ENCODE assay signal across 16 cellular contexts in genomic region chr13:99446242-99446641, GRCh38. TPM values are rescaled to one million over a fixed set of nuclear protein-coding genes. Genes with fewer than 3 reads are reported as not detected.
DNase-seq lines count a peak whose midpoint lies in the region; ATAC-seq and TF ChIP-seq lines count a peak whose summit lies in the region.
"Had no signal": no experiment of that assay in that cellular context is flagged by ENCODE, and none has a peak within 500 bp of the region (broad histone marks: within the 10 kb centered on the region; RNA-seq: fewer than 3 reads in every experiment).

No MANE protein-coding gene starts in this region.

- H3K4me1 Mint-ChIP-seq in endodermal cell = no peaks in the 10 kb centered on the region

- no peaks in the 10 kb centered on the region for H3K9me3 Mint-ChIP-seq in endodermal cell
- H3K9me3 Mint-ChIP-seq: dendritic cell treated with granulocyte-macrophage colony-stimulating factor and Interleukin-4, amounts not matched to agents 40 ng/mL and 50 ng/mL, for 4 days had no signal

- H3K9ac ChIP-seq in SK-N-SH (no peak overlapping the region), OCI-LY1 (ENCODE audit: low read length) (no peak overlapping the region), endodermal cell (ENCODE audit: extremely low read depth, low read length, poor library complexity, severe bottlenecking) (no peak overlapping the region), smooth muscle cell (ENCODE audit: low read depth) (no peak overlapping the region)

- H3K79me2 ChIP-seq in SK-N-SH (ENCODE audit: insufficient read depth) (no peaks in the 10 kb centered on the region), OCI-LY1 (ENCODE audit: insufficient read depth, low read length) (no peaks in the 10 kb centered on the region), smooth muscle cell (ENCODE audit: low read depth) (no peaks in the 10 kb centered on the region)

- H3K4me2 ChIP-seq in SK-N-SH (no peak overlapping the region), OCI-LY1 (ENCODE audit: low read length) (no peak overlapping the region), smooth muscle cell (no peak overlapping the region)

- POLR2A ChIA-PET in SK-N-SH (lab: Yijun Ruan, JAX) = no interaction called here

- DNase-seq in SK-N-SH = no peak
- peak; percentile 84 for DNase-seq in endodermal cell
- DNase-seq in smooth muscle cell (lab: John Stamatoyannopoulos, UW; ENCODE audit: unreplicated experiment) = no peak
- no peak for DNase-seq in body of pancreas
- DNase-seq in left cardiac atrium = no peak
- DNase-seq: gastrocnemius medialis; NCI-H1417 treated with DMSO at 0.1 percent for 48 hours; NCI-H226; stimulated activated CD4-positive, alpha-beta T cell treated with anti-CD3 and anti-CD28 coated beads, Interleukin-2, amount 100 ng/mL, for 24 hours; stomach; T-helper 2 cell had no signal

- no peak for TF ChIP-seq EP300 in SK-N-SH (IDR thresholded peaks at IDR 0.05; ENCODE audit: borderline replicate concordance in 1 of 2, low read depth in 1 of 2, low read length in 1 of 2)

- TF ChIP-seq RAD21 in SK-N-SH (IDR thresholded peaks at IDR 0.05; ENCODE audit: low read length) = no peak

- TF ChIP-seq POLR2A in body of pancreas (IDR thresholded peaks at IDR 0.05) = no peak

- H3K9me2 ChIP-seq in SK-N-SH (no peaks in the 10 kb centered on the region), OCI-LY1 (ENCODE audit: low read depth, low read length) (no peaks in the 10 kb centered on the region)

- H4K20me1 ChIP-seq in SK-N-SH (ENCODE audit: insufficient read depth) (no peaks in the 10 kb centered on the region), OCI-LY1 (ENCODE audit: insufficient read depth, low read length) (no peaks in the 10 kb centered on the region), smooth muscle cell (ENCODE audit: low read depth) (no peaks in the 10 kb centered on the region)

- ATAC-seq in SK-N-SH treated with all-trans-retinoic acid at 6 μM for 48 hours (no peak), body of pancreas (no peak), GM18907 (IDR thresholded peaks at IDR 0.05; ENCODE audit: unreplicated experiment) (no peak), left cardiac atrium (no peak)
- ATAC-seq: gastrocnemius medialis had no signal

- no peaks in the 10 kb centered on the region for H3K36me3 Mint-ChIP-seq in endodermal cell (ENCODE audit: low read depth)

- H2AFZ ChIP-seq in SK-N-SH (ENCODE audit: low read depth) = 0 out of 2 replicates have a peak overlapping the region, but pooled peaks have one; percentile 51
- no peak overlapping the region for H2AFZ ChIP-seq in OCI-LY1 (ENCODE audit: low read length)
- H2AFZ ChIP-seq in smooth muscle cell (ENCODE audit: low read depth) = peak overlapping the region; percentile 36

- no peaks in the 10 kb centered on the region for H3K9me3 ChIP-seq in SK-N-SH
- 0 out of 2 replicates have a peak, but pooled peaks cover 5% of the 10 kb centered on the region for H3K9me3 ChIP-seq in OCI-LY1 (ENCODE audit: low read length)
- no peaks in the 10 kb centered on the region for H3K9me3 ChIP-seq in endodermal cell (ENCODE audit: control insufficient read depth, low read length)
- H3K9me3 ChIP-seq in smooth muscle cell (replicated peaks; ENCODE audit: low read depth) = no peaks in the 10 kb centered on the region
- H3K9me3 ChIP-seq in body of pancreas = no peaks in the 10 kb centered on the region
- H3K9me3 ChIP-seq: gastrocnemius medialis, stomach had no signal

- H3K36me3 ChIP-seq in SK-N-SH (replicated peaks in 1 of 2; ENCODE audit: control insufficient read depth in 1 of 2, insufficient read depth in 2 of 2, low read length in 1 of 2) = no peaks in the 10 kb centered on the region
- no peaks in the 10 kb centered on the region; the same call in 1 of the 2 replicates for H3K36me3 ChIP-seq in OCI-LY1 (ENCODE audit: insufficient read depth, low read length)
- no peaks in the 10 kb centered on the region for H3K36me3 ChIP-seq in endodermal cell (ENCODE audit: control insufficient read depth, insufficient read depth, low read length)
- no peaks in the 10 kb centered on the region for H3K36me3 ChIP-seq in smooth muscle cell (ENCODE audit: low read depth)
- H3K36me3 ChIP-seq in body of pancreas (replicated peaks in 1 of 2; ENCODE audit: insufficient read depth in 1 of 2, low read depth in 2 of 2) = no peaks in the 10 kb centered on the region
- H3K36me3 ChIP-seq: gastrocnemius medialis, stomach had no signal

- intact Hi-C loops in body of pancreas (cut with DNase I) (no loop called here), left cardiac atrium (cut with DNase I) (no loop called here)

- H3K27ac ChIP-seq in SK-N-SH (ENCODE audit: low read depth in 2 of 2, low read length in 1 of 2) = no peak overlapping the region
- no peak overlapping the region for H3K27ac ChIP-seq in OCI-LY1 (ENCODE audit: low read depth, low read length, poor library complexity, severe bottlenecking)
- no peak overlapping the region for H3K27ac ChIP-seq in endodermal cell (ENCODE audit: low read depth, low read length)
- no peak overlapping the region for H3K27ac ChIP-seq in smooth muscle cell (ENCODE audit: low read depth)
- H3K27ac ChIP-seq in body of pancreas = no peak overlapping the region
- H3K27ac ChIP-seq: epithelial cell of prostate, gastrocnemius medialis, stomach had no signal

- WGBS in SK-N-SH (ENCODE audit: low lambda C conversion rate) = 68% methylated on average over 9 of the region's 9 CpGs
- WGBS in endodermal cell (ENCODE audit: insufficient coverage in 1 of 2, insufficient read length in 1 of 2), 2 experiments = 68 to 84% methylated on average over 5 to 9 of the region's 9 CpGs
- 71% methylated on average over 9 of the region's 9 CpGs for WGBS in smooth muscle cell (ENCODE audit: low lambda C conversion rate)
- 58 to 59% methylated on average over 9 of the region's 9 CpGs for WGBS in body of pancreas, 2 donors

- no peak overlapping the region for H3K4me3 ChIP-seq in SK-N-SH (ENCODE audit: low read depth in 2 of 2, low read length in 1 of 2)
- no peak overlapping the region for H3K4me3 ChIP-seq in OCI-LY1 (ENCODE audit: low read depth, low read length, poor library complexity, severe bottlenecking)
- H3K4me3 ChIP-seq in endodermal cell (ENCODE audit: low read length) = no peak overlapping the region
- H3K4me3 ChIP-seq in smooth muscle cell = no peak overlapping the region
- H3K4me3 ChIP-seq in body of pancreas = no peak overlapping the region
- H3K4me3 ChIP-seq: gastrocnemius medialis, stomach had no signal

- H3F3A ChIP-seq in SK-N-SH (replicated peaks; ENCODE audit: insufficient read depth) (no peaks in the 10 kb centered on the region), OCI-LY1 (ENCODE audit: insufficient read depth, low read length) (no peaks in the 10 kb centered on the region), smooth muscle cell (ENCODE audit: low read depth) (no peaks in the 10 kb centered on the region)

- H3K4me1 ChIP-seq in SK-N-SH (ENCODE audit: control insufficient read depth in 1 of 2, insufficient read depth in 2 of 2, low read depth in 1 of 2, low read length in 1 of 2) (no peaks in the 10 kb centered on the region), OCI-LY1 (ENCODE audit: insufficient read depth, low read length, severe bottlenecking) (no peaks in the 10 kb centered on the region), endodermal cell (ENCODE audit: control insufficient read depth, insufficient read depth, low read length) (no peaks in the 10 kb centered on the region), smooth muscle cell (ENCODE audit: low read depth) (no peaks in the 10 kb centered on the region), body of pancreas (no peaks in the 10 kb centered on the region)
- H3K4me1 ChIP-seq: gastrocnemius medialis, stomach had no signal

- TF ChIP-seq CTCF in SK-N-SH (IDR thresholded peaks at IDR 0.05) (0 out of 2 replicates have a peak, but pooled peaks have one; percentile 20), OCI-LY1 (IDR thresholded peaks at IDR 0.05; ENCODE audit: low read length) (peak; percentile 42), endodermal cell (conservative IDR thresholded peaks at IDR 0.05) (peak; percentile 70), smooth muscle cell (IDR thresholded peaks at IDR 0.05; ENCODE audit: borderline replicate concordance, insufficient read depth, poor library complexity, severe bottlenecking) (no peak), body of pancreas (IDR thresholded peaks at IDR 0.05) (no peak)

- H3K27ac Mint-ChIP-seq in endodermal cell = no peak overlapping the region
- H3K27ac Mint-ChIP-seq: dendritic cell treated with granulocyte-macrophage colony-stimulating factor and Interleukin-4, amounts not matched to agents 40 ng/mL and 50 ng/mL, for 4 days had no signal

- H3K27me3 Mint-ChIP-seq in endodermal cell (ENCODE audit: insufficient read depth) = no peaks in the 10 kb centered on the region

- H3K4me3 Mint-ChIP-seq in endodermal cell = no peak overlapping the region
- H3K4me3 Mint-ChIP-seq: dendritic cell treated with granulocyte-macrophage colony-stimulating factor and Interleukin-4, amounts not matched to agents 40 ng/mL and 50 ng/mL, for 4 days had no signal

- H3K27me3 ChIP-seq in SK-N-SH (ENCODE audit: insufficient read depth) = no peaks in the 10 kb centered on the region
- H3K27me3 ChIP-seq in OCI-LY1 (ENCODE audit: insufficient read depth, low read length) = peaks cover 18% of the 10 kb centered on the region; the same call in 1 of the 2 replicates
- no peaks in the 10 kb centered on the region for H3K27me3 ChIP-seq in endodermal cell (ENCODE audit: control insufficient read depth, insufficient read depth, low read length, poor library complexity, severe bottlenecking)
- no peaks in the 10 kb centered on the region for H3K27me3 ChIP-seq in smooth muscle cell (ENCODE audit: low read depth)
- H3K27me3 ChIP-seq in body of pancreas = no peaks in the 10 kb centered on the region
- H3K27me3 ChIP-seq: gastrocnemius medialis had no signal

- CTCF ChIA-PET in SK-N-SH (lab: Yijun Ruan, JAX) = interaction anchor here (1.6 to 2.8 kb wide), 2 partner anchors 9 to 270 kb away, joined by 4 to 17 read pairs; no protein-coding TSS in a partner anchor

TF ChIP-seq in SK-N-SH, 30 proteins besides CTCF, POLR2A, EP300 and RAD21:
- TF ChIP-seq YY1 (IDR thresholded peaks at IDR 0.05; ENCODE audit: low read depth) (no peak), TAF1 (IDR thresholded peaks at IDR 0.05; ENCODE audit: borderline replicate concordance, low read depth, low read length) (no peak), RCOR1 (IDR thresholded peaks at IDR 0.05; ENCODE audit: low read length) (no peak)
TF ChIP-seq in SK-N-SH: peak in this region for 0.

RNA-seq across cellular contexts. Expression of gene TM9SF2, which starts 55.0 kb away (rescaled TPM):
- polyA plus RNA-seq in SK-N-SH (2012; rRNA removed) (49.8 and 69.8 TPM in 2 replicates), smooth muscle cell (170 and 195 TPM in 2 replicates)
- 72.1 and 72.2 TPM in 2 replicates for polyA plus RNA-seq in SK-N-SH (2012; cell fraction: cytosol; rRNA removed)
- polyA plus RNA-seq in SK-N-SH (2012; cell fraction: nucleus; rRNA removed) = 17.5 and 47.6 TPM in 2 replicates
- total RNA-seq in endodermal cell (10 to 100 TPM; 88.4 to 99.3 TPM), smooth muscle cell (272 and 332 TPM in 2 replicates), body of pancreas (10 to 100 TPM; 49.8 to 63.6 TPM), left cardiac atrium (10 to 100 TPM; 71.5 TPM)
- 99.6 TPM for polyA plus RNA-seq in endodermal cell (2013, experiment 1 of 2)
- polyA plus RNA-seq in endodermal cell (2013, experiment 2 of 2) = 93.9 TPM

Comparison
In these comparisons a context has a peak if more than half of its experiments do, and no peak if none do; other contexts are left out.
1. CTCF ChIP-seq: peak in SK-N-SH (single experiment), OCI-LY1 (single experiment) and endodermal cell (single experiment); none in smooth muscle cell (single experiment) and body of pancreas (0 of 7).